In genomic region chr13:106161186-106161585, GRCh38 we compare ENCODE assay signal across 17 cellular contexts.
A peak's percentile ranks its signal among the peaks of the same experiment; 100 is the strongest.
DNase-seq lines count a peak whose midpoint lies in the region; ATAC-seq, FAIRE-seq and TF ChIP-seq lines count a peak whose summit lies in the region.
"Had no signal": no experiment of that assay in that cellular context is flagged by ENCODE, and none has a peak within 500 bp of the region (broad histone marks: within the 10 kb centered on the region; RNA-seq: fewer than 3 reads in every experiment).

No MANE protein-coding gene starts in this region.

- no peak for TF ChIP-seq CTCF in chondrocyte (IDR thresholded peaks at IDR 0.05)
- no peak for TF ChIP-seq CTCF in keratinocyte (optimal IDR thresholded peaks at IDR 0.05 in 1 of 3, IDR thresholded peaks at IDR 0.05 in 1 of 3, conservative IDR thresholded peaks at IDR 0.05 in 1 of 3; ENCODE audit: extremely low read depth in 1 of 3, insufficient read depth in 2 of 3, low read length in 3 of 3)
- no peak for TF ChIP-seq CTCF in thyroid gland (IDR thresholded peaks at IDR 0.05)
- no peak for TF ChIP-seq CTCF in glutamatergic neuron (IDR thresholded peaks at IDR 0.05; ENCODE audit: partially characterized antibody, unreplicated experiment)
- TF ChIP-seq CTCF in progenitor cell of endocrine pancreas (IDR thresholded peaks at IDR 0.05; ENCODE audit: unreplicated experiment): no peak

- no peaks in the 10 kb centered on the region for H3K79me2 ChIP-seq in keratinocyte (ENCODE audit: control insufficient read depth, insufficient read depth, low read length)

- H3K36me3 ChIP-seq in keratinocyte (ENCODE audit: control insufficient read depth in 2 of 2, extremely low read depth in 1 of 2, insufficient read depth in 2 of 2, low read length in 2 of 2) (no peaks in the 10 kb centered on the region), thyroid gland (no peaks in the 10 kb centered on the region)

- H3K9me3 Mint-ChIP-seq in chondrocyte (ENCODE audit: low read depth) (peaks cover 13% of the 10 kb centered on the region), glutamatergic neuron (ENCODE audit: unreplicated experiment) (no peaks in the 10 kb centered on the region), progenitor cell of endocrine pancreas (ENCODE audit: low read depth) (peaks cover 5% of the 10 kb centered on the region)

- no peaks in the 10 kb centered on the region for H3K27me3 Mint-ChIP-seq in chondrocyte (ENCODE audit: low read depth)
- H3K27me3 Mint-ChIP-seq in glutamatergic neuron (ENCODE audit: unreplicated experiment): no peaks in the 10 kb centered on the region
- peaks cover 3% of the 10 kb centered on the region for H3K27me3 Mint-ChIP-seq in progenitor cell of endocrine pancreas

- intact Hi-C loops in thyroid gland (cut with DNase I): no loop called here

- peak overlapping the region; percentile 71 for H3K27ac Mint-ChIP-seq in chondrocyte (ENCODE audit: unreplicated experiment)
- no peak overlapping the region for H3K27ac Mint-ChIP-seq in glutamatergic neuron (ENCODE audit: unreplicated experiment)
- no peak overlapping the region for H3K27ac Mint-ChIP-seq in progenitor cell of endocrine pancreas

- no peaks in the 10 kb centered on the region for H3K9me3 ChIP-seq in keratinocyte (ENCODE audit: control insufficient read depth, low read depth, low read length)
- H3K9me3 ChIP-seq in thyroid gland: no peaks in the 10 kb centered on the region

- H3K4me1 ChIP-seq in keratinocyte (ENCODE audit: control insufficient read depth, extremely low read depth, insufficient read depth, low read length) (peaks cover 12% of the 10 kb centered on the region), thyroid gland (peaks cover 20 to 21% of the 10 kb centered on the region in 2 donors)

- H3K4me3 Mint-ChIP-seq in chondrocyte (ENCODE audit: unreplicated experiment): no peak overlapping the region
- H3K4me3 Mint-ChIP-seq in glutamatergic neuron (ENCODE audit: unreplicated experiment): no peak overlapping the region
- no peak overlapping the region for H3K4me3 Mint-ChIP-seq in progenitor cell of endocrine pancreas (ENCODE audit: low read depth)

- peak overlapping the region; percentile 38 for H2AFZ ChIP-seq in keratinocyte (ENCODE audit: control insufficient read depth, low read length)

- H3K27me3 ChIP-seq in keratinocyte (ENCODE audit: control insufficient read depth, extremely low read depth, insufficient read depth, low read length) (no peaks in the 10 kb centered on the region), thyroid gland (no peaks in the 10 kb centered on the region)

- H3K4me1 Mint-ChIP-seq in chondrocyte (ENCODE audit: low read depth) (peaks cover 44% of the 10 kb centered on the region), glutamatergic neuron (ENCODE audit: low read depth, unreplicated experiment) (peaks cover 6% of the 10 kb centered on the region), progenitor cell of endocrine pancreas (ENCODE audit: low read depth) (peaks cover 1% of the 10 kb centered on the region)

- H4K20me1 ChIP-seq in keratinocyte (ENCODE audit: control insufficient read depth, extremely low read depth, insufficient read depth, low read length): no peaks in the 10 kb centered on the region

- TF ChIP-seq POLR2A in H54 (IDR thresholded peaks at IDR 0.05; ENCODE audit: low read depth, low read length): no peak
- no peak for TF ChIP-seq POLR2A in thyroid gland (IDR thresholded peaks at IDR 0.05)

- DNase-seq in H54 (ENCODE audit: insufficient read length, low spot score) (no peak), chondrocyte (ENCODE audit: low spot score) (no peak), keratinocyte (ENCODE audit: low read depth, low spot score) (no peak), thyroid gland (peak; percentile 9 to 16), glutamatergic neuron (no peak), progenitor cell of endocrine pancreas (ENCODE audit: low spot score, unreplicated experiment) (no peak)
- DNase-seq: EL, KBM-7, NCI-H1092 treated with DMSO at 0.1 percent for 48 hours, NCI-H1694, NCI-H345, NCI-H774, Right ventricle myocardium superior had no signal

- H3K4me2 ChIP-seq in keratinocyte (ENCODE audit: control insufficient read depth, extremely low read depth, insufficient read depth, low read depth, low read length): no peak overlapping the region

- WGBS in thyroid gland, 2 donors: 29 to 30% methylated on average over 3 of the region's 3 CpGs

- peak; percentile 80 for FAIRE-seq in H54 (lab: Jason Lieb, UNC)
- no peak for FAIRE-seq in keratinocyte (lab: Jason Lieb, UNC)

- H3K4me3 ChIP-seq in keratinocyte (ENCODE audit: control insufficient read depth in 2 of 3, extremely low read depth in 1 of 3, insufficient read depth in 2 of 3, low read depth in 1 of 3, low read length in 3 of 3) (no peak overlapping the region), thyroid gland (replicated peaks in 1 of 3) (no peak overlapping the region)

- no peaks in the 10 kb centered on the region for H3K9me1 ChIP-seq in keratinocyte (ENCODE audit: control insufficient read depth, extremely low read depth, insufficient read depth, low read length)

- dilution Hi-C loops in keratinocyte (cut with MboI; ENCODE audit: extremely low pct_ligation_motif_present, low sequenced_read_pairs): no loop called here

- H3K9ac ChIP-seq in keratinocyte (ENCODE audit: control insufficient read depth, extremely low read depth, insufficient read depth, low read length): no peak overlapping the region

- ATAC-seq in HG03460 (IDR thresholded peaks at IDR 0.05; ENCODE audit: unreplicated experiment): no peak
- ATAC-seq: HCT116 had no signal

- peaks cover 1% of the 10 kb centered on the region for H3K36me3 Mint-ChIP-seq in chondrocyte (ENCODE audit: low read depth)
- H3K36me3 Mint-ChIP-seq in glutamatergic neuron (ENCODE audit: unreplicated experiment): no peaks in the 10 kb centered on the region
- peaks cover 1% of the 10 kb centered on the region for H3K36me3 Mint-ChIP-seq in progenitor cell of endocrine pancreas (ENCODE audit: insufficient read depth)

- H3K27ac ChIP-seq in keratinocyte (ENCODE audit: control insufficient read depth, insufficient read depth, low read length): no peak overlapping the region
- peak overlapping the region in 1 of 3 donors; percentile 46 for H3K27ac ChIP-seq in thyroid gland
- H3K27ac ChIP-seq: C4-2B, HL-60 had no signal

Comparison
In these comparisons a context has a peak if more than half of its experiments do, and no peak if none do; other contexts are left out.
1. DNase-seq: peak in thyroid gland (2 of 2); none in H54 (single experiment), chondrocyte (single experiment), keratinocyte (single experiment), glutamatergic neuron (single experiment) and progenitor cell of endocrine pancreas (single experiment).